ENCODE assay signal across 1 cellular context in the genomic region with DNA sequence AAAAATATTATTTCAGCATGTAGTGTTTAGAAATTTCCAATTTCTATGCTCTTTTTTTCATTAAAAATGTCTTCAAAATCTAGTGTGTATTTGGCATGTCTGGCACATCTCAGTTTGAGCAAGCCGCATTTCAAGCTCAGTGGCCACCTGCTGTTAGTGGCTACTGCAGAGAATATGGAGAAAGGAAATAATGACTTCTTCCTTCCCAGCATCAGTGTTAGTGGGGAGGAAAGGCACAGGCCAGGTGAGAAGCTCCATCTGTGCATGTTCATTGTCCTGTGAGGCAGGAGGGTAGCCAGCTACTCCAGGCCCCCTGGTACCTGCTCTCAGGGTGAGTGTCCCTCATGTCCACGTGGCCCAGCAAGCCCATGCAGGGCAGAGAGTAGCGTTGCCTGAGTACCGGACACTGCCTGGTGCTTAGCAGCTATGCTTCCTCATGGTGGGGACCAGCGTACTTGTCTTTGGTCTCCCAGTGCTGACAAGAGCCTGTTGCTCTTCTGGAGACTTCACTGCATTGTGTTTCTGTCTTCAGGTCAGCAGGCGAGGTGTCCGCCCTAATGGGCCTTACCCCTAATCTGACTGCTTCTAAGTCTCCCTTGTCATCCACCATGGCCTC.
TF ChIP-seq lines count a peak whose summit lies in the region.

No MANE protein-coding gene starts in this region.

TF ChIP-seq in GM12891, 5 proteins besides CTCF, POLR2A, EP300 and RAD21:
- TF ChIP-seq TAF1 (IDR thresholded peaks at IDR 0.05; ENCODE audit: low read depth, low read length) (no peak), PAX5 (IDR thresholded peaks at IDR 0.05; ENCODE audit: insufficient read depth, low read length, severe bottlenecking) (no peak), SPI1 (IDR thresholded peaks at IDR 0.05; ENCODE audit: low read depth, low read length) (no peak), POU2F2 (IDR thresholded peaks at IDR 0.05; ENCODE audit: low read depth, low read length) (no peak), POLR2AphosphoS5 (IDR thresholded peaks at IDR 0.05; ENCODE audit: low read depth, low read length) (no peak)
